In the genomic region with DNA sequence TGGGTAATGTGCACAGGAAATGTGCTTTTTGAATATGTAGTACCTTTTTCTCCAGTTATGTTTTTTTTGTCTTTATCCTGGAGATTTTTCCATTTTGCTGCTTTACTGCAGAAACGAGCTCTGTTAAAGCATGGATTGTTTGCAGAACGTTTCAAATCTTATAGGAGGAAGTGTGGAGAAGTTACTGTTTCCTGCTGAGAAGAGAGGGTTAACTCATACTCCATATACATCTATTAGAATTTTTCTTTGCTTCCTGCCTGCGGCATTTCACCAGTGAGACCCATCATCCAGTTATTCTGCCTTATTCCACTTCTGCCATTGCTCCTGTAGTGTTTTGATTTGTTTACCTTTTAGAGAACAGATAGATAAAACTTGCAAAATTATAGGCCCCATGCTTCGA, we compare ENCODE assay signal across 8 cellular contexts. TPM values are rescaled to one million over a fixed set of nuclear protein-coding genes. Genes with fewer than 3 reads are reported as not detected.
DNase-seq lines count a peak whose midpoint lies in the region; ATAC-seq and TF ChIP-seq lines count a peak whose summit lies in the region.

No MANE protein-coding gene starts in this region.

- peak overlapping the region; percentile 97 to 100 (median 99) for H3K27ac Mint-ChIP-seq in brain

- H3K4me3 ChIP-seq in MG63: peak overlapping the region; percentile 61
- peak overlapping the region; percentile 85 for H3K4me3 ChIP-seq in mesodermal cell (ENCODE audit: extremely low read depth, insufficient read depth, low read length, poor library complexity, severe bottlenecking)

- peaks cover 3% of the 10 kb centered on the region for H3K36me3 ChIP-seq in MG63
- H3K36me3 ChIP-seq in mesodermal cell (ENCODE audit: control insufficient read depth, insufficient read depth, low read length): peaks cover 7% of the 10 kb centered on the region

- H3K9me3 ChIP-seq in MG63 (no peaks in the 10 kb centered on the region), mesodermal cell (ENCODE audit: control insufficient read depth, low read length) (no peaks in the 10 kb centered on the region)

- no peak for TF ChIP-seq CTCF in brain (conservative IDR thresholded peaks at IDR 0.05)

- H3K4me1 ChIP-seq in mesodermal cell (ENCODE audit: control insufficient read depth, insufficient read depth, low read length, poor library complexity, severe bottlenecking): peaks cover 4% of the 10 kb centered on the region

- DNase-seq in EL (peak; percentile 43), MG63 (no peak), kidney glomerular epithelial cell (lab: John Stamatoyannopoulos, UW) (no peak), NCI-H345 (lab: John Stamatoyannopoulos, UW) (no peak)

- ATAC-seq in HG02970 (IDR thresholded peaks at IDR 0.05; ENCODE audit: low FRiP score, unreplicated experiment) (no peak), HG03460 (IDR thresholded peaks at IDR 0.05; ENCODE audit: unreplicated experiment) (no peak)

- H3K27me3 ChIP-seq in MG63: no peaks in the 10 kb centered on the region

- H3K9me3 Mint-ChIP-seq in brain: peaks cover 0 to 6% (median 0%) of the 10 kb centered on the region in 5 experiments

- peak overlapping the region; percentile 92 to 98 (median 97) for H3K4me3 Mint-ChIP-seq in brain

- WGBS in mesodermal cell (ENCODE audit: insufficient coverage in 2 of 2), 2 experiments: 60% methylated on average over 1 of the region's 4 CpGs; no CpG with 5 or more reads in 1 of the 2 experiments

- H3K4me1 Mint-ChIP-seq in brain: peaks cover 55% of the 10 kb centered on the region

- H3K27me3 Mint-ChIP-seq in brain: peaks cover 25% of the 10 kb centered on the region

- H3K36me3 Mint-ChIP-seq in brain: peaks cover 17% of the 10 kb centered on the region

- H3K27ac ChIP-seq in mesodermal cell (ENCODE audit: low read depth, low read length, severe bottlenecking): peak overlapping the region; percentile 18

RNA-seq across cellular contexts. Expression of a gene that starts 2.0 kb away (rescaled TPM):
- 2.5 and 10.6 TPM in 2 replicates for total RNA-seq in MG63 (2014; rRNA removed; shearing (Covaris generic); ENCODE audit: low replicate concordance)
- polyA plus RNA-seq in brain (ENCODE audit: insufficient read depth, low read depth, low replicate concordance): 42.6 TPM
- polyA plus RNA-seq in mesodermal cell (2013, experiment 1 of 2): 24.7 TPM
- 21.4 TPM for polyA plus RNA-seq in mesodermal cell (2013, experiment 2 of 2)

RNA-seq across cellular contexts. Expression of a gene that starts 44.6 kb away (rescaled TPM):
- 65.9 and 75.5 TPM in 2 replicates for total RNA-seq in MG63 (2014; rRNA removed; shearing (Covaris generic); ENCODE audit: low replicate concordance)
- 56.6 TPM for polyA plus RNA-seq in brain (ENCODE audit: insufficient read depth, low read depth, low replicate concordance)
- polyA plus RNA-seq in mesodermal cell (2013, experiment 1 of 2): 40.9 TPM
- polyA plus RNA-seq in mesodermal cell (2013, experiment 2 of 2): 36.6 TPM
